Comparison of ENCODE assay signal across 24 cellular contexts in genomic region chr9:98335666-98336065, GRCh38.
DNase-seq lines count a peak whose midpoint lies in the region; ATAC-seq, FAIRE-seq and TF ChIP-seq lines count a peak whose summit lies in the region.
"Had no signal": no experiment of that assay in that cellular context is flagged by ENCODE, and none has a peak within 500 bp of the region (broad histone marks: within the 10 kb centered on the region; RNA-seq: fewer than 3 reads in every experiment).

No MANE protein-coding gene starts in this region.

- H3K9me1 ChIP-seq in K562 (ENCODE audit: control insufficient read depth, insufficient read depth, low read length) = no peaks in the 10 kb centered on the region

- no peaks in the 10 kb centered on the region; the same call in 1 of the 3 replicates for H3K36me3 ChIP-seq in K562 (ENCODE audit: control insufficient read depth, insufficient read depth, low read length)
- H3K36me3 ChIP-seq in esophagus muscularis mucosa = no peaks in the 10 kb centered on the region
- H3K36me3 ChIP-seq in lung (ENCODE audit: control insufficient read depth in 2 of 2, insufficient read depth in 2 of 2, low read length in 2 of 2) = no peaks in the 10 kb centered on the region
- H3K36me3 ChIP-seq in hepatocyte (replicated peaks; ENCODE audit: insufficient read depth, low read depth) = no peaks in the 10 kb centered on the region
- H3K36me3 ChIP-seq in gastrocnemius medialis = no peaks in the 10 kb centered on the region
- H3K36me3 ChIP-seq: BLaER1 treated with 17β-estradiol and CSF1 and Interleukin-3, amounts not matched to agents 10 nM and 100 nM had no signal

- POLR2A ChIA-PET in GM10248 (lab: Yijun Ruan, JAX) = no interaction called here
- POLR2A ChIA-PET in K562 (lab: Yijun Ruan, JAX) = interaction anchor here (0.9 kb wide), 1 partner anchor 17 kb away, joined by 5 read pairs; no protein-coding TSS in a partner anchor

- no peak for FAIRE-seq in K562 (lab: Jason Lieb, UNC)
- FAIRE-seq: A549, D721Med, G401.6, GM12878, GM12892, GM19239 had no signal

- BruUV-seq in K562 (replicated peaks; lab: Mats Ljungman, UMichigan) = no TSS peak

- in situ Hi-C loops in K562 (cut with MboI) = no loop called here
- in situ Hi-C loops in gastrocnemius medialis (cut with MboI; ENCODE audit: low sequenced_read_pairs in 4 of 4) = no loop called here
- in situ Hi-C loops in GM13976 (cut with MboI; ENCODE audit: low sequenced_read_pairs, unreplicated experiment) = no loop called here

- TF ChIP-seq EP300 in K562 (IDR thresholded peaks at IDR 0.05; ENCODE audit: low read length) (no peak), esophagus muscularis mucosa (IDR thresholded peaks at IDR 0.05) (no peak)

- H2AFZ ChIP-seq in K562 (ENCODE audit: low read depth, low read length) = peak overlapping the region; percentile 30
- no peak overlapping the region for H2AFZ ChIP-seq in hepatocyte

- no peak for TF ChIP-seq CTCF in GM10248 (IDR thresholded peaks at IDR 0.05; ENCODE audit: control extremely low read depth, extremely low read depth, low read depth, missing control alignments)
- TF ChIP-seq CTCF in K562 (IDR thresholded peaks at IDR 0.05 in 2 of 3, conservative IDR thresholded peaks at IDR 0.05 in 1 of 3; ENCODE audit: insufficient read depth in 2 of 3, low read depth in 1 of 3, low read length in 3 of 3) = no peak
- no peak for TF ChIP-seq CTCF in esophagus muscularis mucosa (IDR thresholded peaks at IDR 0.05)
- no peak for TF ChIP-seq CTCF in lung (IDR thresholded peaks at IDR 0.05; ENCODE audit: control extremely low read depth, extremely low read depth)
- no peak for TF ChIP-seq CTCF in hepatocyte (IDR thresholded peaks at IDR 0.05; ENCODE audit: poor library complexity)
- no peak for TF ChIP-seq CTCF in gastrocnemius medialis (IDR thresholded peaks at IDR 0.05 in 4 of 5, conservative IDR thresholded peaks at IDR 0.05 in 1 of 5)
- TF ChIP-seq CTCF in GM13976 (IDR thresholded peaks at IDR 0.05; ENCODE audit: borderline replicate concordance, control extremely low read depth, extremely low read depth, insufficient read depth, missing control alignments) = no peak

- intact Hi-C loops in K562 (cut with micrococcal nuclease) = no loop called here
- intact Hi-C loops in esophagus muscularis mucosa (cut with DNase I) = no loop called here
- intact Hi-C loops in gastrocnemius medialis (cut with DNase I; ENCODE audit: low total_unique reads) = no loop called here

- H3K9me3 ChIP-seq in K562 (replicated peaks; ENCODE audit: control insufficient read depth, insufficient read depth, low read depth, low read length) (peaks cover 19% of the 10 kb centered on the region), esophagus muscularis mucosa (peaks cover 0 to 23% (median 0%) of the 10 kb centered on the region in 4 donors), lung (ENCODE audit: control insufficient read depth in 2 of 2, insufficient read depth in 1 of 2, low read length in 1 of 2) (peaks cover 0 to 5% of the 10 kb centered on the region in 2 donors), hepatocyte (ENCODE audit: low read depth) (no peaks in the 10 kb centered on the region), gastrocnemius medialis (no peaks in the 10 kb centered on the region)

- TF ChIP-seq POLR2A in K562 (conservative IDR thresholded peaks at IDR 0.05) = no peak
- no peak for TF ChIP-seq POLR2A in esophagus muscularis mucosa (IDR thresholded peaks at IDR 0.05; ENCODE audit: low read depth)
- TF ChIP-seq POLR2A in gastrocnemius medialis (IDR thresholded peaks at IDR 0.05) = no peak

- no peak overlapping the region for H3K9ac ChIP-seq in K562 (ENCODE audit: insufficient read depth in 1 of 2, low read depth in 2 of 2, low read length in 2 of 2)
- H3K9ac ChIP-seq: BLaER1 treated with 17β-estradiol and CSF1 and Interleukin-3, amounts not matched to agents 10 nM and 100 nM had no signal

- H3K79me2 ChIP-seq in K562 (ENCODE audit: control insufficient read depth, insufficient read depth, low read length) (no peaks in the 10 kb centered on the region), hepatocyte (no peaks in the 10 kb centered on the region)

- H3K4me3 ChIP-seq in K562 (no peak overlapping the region), esophagus muscularis mucosa (no peak overlapping the region), lung (no peak overlapping the region), hepatocyte (no peak overlapping the region), gastrocnemius medialis (no peak overlapping the region)
- H3K4me3 ChIP-seq: A549; BLaER1 treated with 17β-estradiol and CSF1 and Interleukin-3, amounts not matched to agents 10 nM and 100 nM; GM12878 had no signal

- no peak overlapping the region for H3K27ac ChIP-seq in K562 (ENCODE audit: extremely low read depth, low read depth, low read length)
- no peak overlapping the region for H3K27ac ChIP-seq in esophagus muscularis mucosa (replicated peaks in 1 of 4)
- no peak overlapping the region for H3K27ac ChIP-seq in lung (ENCODE audit: low read depth in 1 of 2, low read length in 1 of 2)
- no peak overlapping the region for H3K27ac ChIP-seq in hepatocyte
- H3K27ac ChIP-seq in gastrocnemius medialis = no peak overlapping the region
- H3K27ac ChIP-seq: 22Rv1; A549; BLaER1 treated with 17β-estradiol and CSF1 and Interleukin-3, amounts not matched to agents 10 nM and 100 nM; C4-2B had no signal

- WGBS in K562 (ENCODE audit: insufficient coverage, low coverage, missing lambda C conversion rate) = 61% methylated on average over 2 of the region's 2 CpGs
- 90% methylated on average over 2 of the region's 2 CpGs for WGBS in esophagus muscularis mucosa
- 87 to 93% methylated on average over 2 of the region's 2 CpGs for WGBS in lung, 2 donors
- WGBS in hepatocyte (ENCODE audit: low lambda C conversion rate, missing lambda C conversion rate) = 91% methylated on average over 2 of the region's 2 CpGs

- no peak for ATAC-seq in K562
- no peak for ATAC-seq in lung (ENCODE audit: insufficient read depth, low FRiP score)
- no peak for ATAC-seq in gastrocnemius medialis
- no peak for ATAC-seq in HG02885 (IDR thresholded peaks at IDR 0.05; ENCODE audit: poor library complexity, unreplicated experiment)
- ATAC-seq: A549; CD8-positive, alpha-beta T cell; GM12878 had no signal

- peaks cover 23 to 50% of the 10 kb centered on the region in 2 experiments for H3K4me1 ChIP-seq in K562 (replicated peaks in 1 of 2; ENCODE audit: control insufficient read depth in 2 of 2, insufficient read depth in 2 of 2, low read length in 2 of 2)
- peaks cover 0 to 5% (median 0%) of the 10 kb centered on the region in 4 donors for H3K4me1 ChIP-seq in esophagus muscularis mucosa
- peaks cover 0 to 8% of the 10 kb centered on the region in 2 donors for H3K4me1 ChIP-seq in lung (ENCODE audit: control insufficient read depth in 2 of 2, insufficient read depth in 2 of 2, low read length in 2 of 2)
- H3K4me1 ChIP-seq in hepatocyte (ENCODE audit: insufficient read depth) = no peaks in the 10 kb centered on the region
- H3K4me1 ChIP-seq in gastrocnemius medialis = no peaks in the 10 kb centered on the region
- H3K4me1 ChIP-seq: A549; BLaER1 treated with 17β-estradiol and CSF1 and Interleukin-3, amounts not matched to agents 10 nM and 100 nM; Caco-2 had no signal

- H3K4me2 ChIP-seq in K562 (ENCODE audit: insufficient read depth, low read length) (no peak overlapping the region), hepatocyte (no peak overlapping the region)
- H3K4me2 ChIP-seq: A549; BLaER1 treated with 17β-estradiol and CSF1 and Interleukin-3, amounts not matched to agents 10 nM and 100 nM had no signal

- no peaks in the 10 kb centered on the region for H3K27me3 ChIP-seq in K562 (ENCODE audit: control insufficient read depth in 2 of 2, insufficient read depth in 2 of 2, low read length in 2 of 2)
- no peaks in the 10 kb centered on the region for H3K27me3 ChIP-seq in esophagus muscularis mucosa
- no peaks in the 10 kb centered on the region for H3K27me3 ChIP-seq in lung (ENCODE audit: control insufficient read depth, insufficient read depth)
- H3K27me3 ChIP-seq in hepatocyte = no peaks in the 10 kb centered on the region
- H3K27me3 ChIP-seq in gastrocnemius medialis = peaks cover 0 to under 1% (median 0%) of the 10 kb centered on the region in 3 donors
- H3K27me3 ChIP-seq: BLaER1 treated with 17β-estradiol and CSF1 and Interleukin-3, amounts not matched to agents 10 nM and 100 nM had no signal

- CTCF ChIA-PET in GM10248 (lab: Yijun Ruan, JAX) = no interaction called here
- CTCF ChIA-PET in K562 (lab: Yijun Ruan, JAX; ENCODE audit: low intra/inter-chr PET ratio) = no interaction called here

- peak; percentile 0 for DNase-seq in GM10248 (ENCODE audit: extremely low spot score)
- DNase-seq in K562 (ENCODE audit: extremely low read depth in 1 of 4, low spot score in 3 of 4) = no peak
- peak; percentile 70 for DNase-seq in esophagus muscularis mucosa (ENCODE audit: extremely low spot score)
- DNase-seq in lung (ENCODE audit: low spot score) = peak; percentile 13
- DNase-seq in hepatocyte (ENCODE audit: low spot score) = no peak
- DNase-seq in gastrocnemius medialis = no peak
- DNase-seq in GM13976 (ENCODE audit: low spot score) = no peak
- DNase-seq: AML-193; Caco-2; Calu3; CD4-positive, alpha-beta T cell; CD8-positive, alpha-beta T cell; DMS79 treated with DMSO at 0.1 percent for 48 hours; GF-D8 had no signal

- H4K20me1 ChIP-seq in K562 (replicated peaks; ENCODE audit: control insufficient read depth, insufficient read depth, low read length) (no peaks in the 10 kb centered on the region), hepatocyte (ENCODE audit: insufficient read depth, poor library complexity, severe bottlenecking) (no peaks in the 10 kb centered on the region)
- H4K20me1 ChIP-seq: BLaER1 treated with 17β-estradiol and CSF1 and Interleukin-3, amounts not matched to agents 10 nM and 100 nM had no signal

- H3K9me2 ChIP-seq in hepatocyte (replicated peaks; ENCODE audit: insufficient read depth) = no peaks in the 10 kb centered on the region

- no peak for TF ChIP-seq RAD21 in K562 (CRISPR knock-in tag; conservative IDR thresholded peaks at IDR 0.05 in 1 of 2, IDR thresholded peaks at IDR 0.05 in 1 of 2)

TF ChIP-seq in K562, 482 proteins besides CTCF, POLR2A, EP300 and RAD21 (continues in another document):
- TF ChIP-seq ZNF764 (CRISPR knock-in tag; IDR thresholded peaks at IDR 0.05; ENCODE audit: low read depth) = no peak
- TF ChIP-seq ZNF24 (IDR thresholded peaks at IDR 0.05) = peak; percentile 44; the same call in 1 of the 2 replicates
- TF ChIP-seq ZZZ3 (IDR thresholded peaks at IDR 0.05) = no peak
- no peak for TF ChIP-seq ZKSCAN3 (CRISPR knock-in tag; IDR thresholded peaks at IDR 0.05)
- TF ChIP-seq TAF15 (IDR thresholded peaks at IDR 0.05; ENCODE audit: low read depth, low read length) = no peak

Comparison
In these comparisons a context has a peak if more than half of its experiments do, and no peak if none do; other contexts are left out.
1. DNase-seq: peak in GM10248 (single experiment), esophagus muscularis mucosa (single experiment) and lung (single experiment); none in K562 (0 of 4), hepatocyte (single experiment), gastrocnemius medialis (0 of 2) and GM13976 (single experiment).